Comparison of ENCODE assay signal across 1 cellular context in genomic region chr10:86785968-86786367, GRCh38.
TF ChIP-seq lines count a peak whose summit lies in the region.

No MANE protein-coding gene starts in this region.

TF ChIP-seq in IMR-90, 13 proteins besides CTCF, POLR2A, EP300 and RAD21 (continued from another document):
- TF ChIP-seq USF2 (IDR thresholded peaks at IDR 0.05; ENCODE audit: low read depth, low read length) (no peak), CEBPB (IDR thresholded peaks at IDR 0.05; ENCODE audit: low read depth, low read length) (no peak), NFE2L2 (IDR thresholded peaks at IDR 0.05; ENCODE audit: low read depth, low read length) (no peak), RFX5 (IDR thresholded peaks at IDR 0.05; ENCODE audit: low read depth, low read length) (no peak), SMC3 (IDR thresholded peaks at IDR 0.05; ENCODE audit: low read depth, low read length) (no peak), RCOR1 (IDR thresholded peaks at IDR 0.05; ENCODE audit: insufficient replicate concordance, low read length) (no peak), FOS (IDR thresholded peaks at IDR 0.05; ENCODE audit: low read depth, low read length) (no peak)
